Comparison of ENCODE assay signal across 14 cellular contexts in genomic region chr6:44498436-44498835, GRCh38.
A peak's percentile ranks its signal among the peaks of the same experiment; 100 is the strongest.
DNase-seq lines count a peak whose midpoint lies in the region; TF ChIP-seq lines count a peak whose summit lies in the region.
"Had no signal": no experiment of that assay in that cellular context is flagged by ENCODE, and none has a peak within 500 bp of the region (broad histone marks: within the 10 kb centered on the region; RNA-seq: fewer than 3 reads in every experiment).

No MANE protein-coding gene starts in this region.

- TF ChIP-seq CTCF in WERI-Rb-1 (IDR thresholded peaks at IDR 0.05; ENCODE audit: low read depth, low read length) (no peak), osteocyte (IDR thresholded peaks at IDR 0.05) (no peak)

- H3K36me3 ChIP-seq in WERI-Rb-1, result no peaks in the 10 kb centered on the region

- H3K27me3 ChIP-seq in WERI-Rb-1 (ENCODE audit: insufficient read depth, low read depth, severe bottlenecking), result no peaks in the 10 kb centered on the region

- H3K36me3 Mint-ChIP-seq in osteocyte (ENCODE audit: unreplicated experiment), result no peaks in the 10 kb centered on the region
- no peaks in the 10 kb centered on the region for H3K36me3 Mint-ChIP-seq in activated T-helper 1 cell treated with anti-CD3 and anti-CD28 coated beads, Interleukin-12 subunit alpha, Interleukin-12 subunit beta, Interleukin-2, Interleukin-4 antibody, amounts not matched to agents 30 ng/mL and 10 ng/mL and 1 ng/mL, durations not matched to agents 14 hours and 24 hours and 36 hours (ENCODE audit: low read depth)

- H3K4me1 Mint-ChIP-seq in osteocyte (ENCODE audit: unreplicated experiment), result peaks cover 12% of the 10 kb centered on the region
- H3K4me1 Mint-ChIP-seq in activated T-helper 1 cell treated with anti-CD3 and anti-CD28 coated beads, Interleukin-12 subunit alpha, Interleukin-12 subunit beta, Interleukin-2, Interleukin-4 antibody, amounts not matched to agents 30 ng/mL and 10 ng/mL and 1 ng/mL, durations not matched to agents 14 hours and 24 hours and 36 hours (ENCODE audit: low read depth), result no peaks in the 10 kb centered on the region
- H3K4me1 Mint-ChIP-seq: B cell had no signal

- H3K4me3 ChIP-seq in WERI-Rb-1 (ENCODE audit: low read depth, low read length), result no peak overlapping the region
- H3K4me3 ChIP-seq: GM12878 had no signal

- H3K9me3 ChIP-seq in WERI-Rb-1 (ENCODE audit: severe bottlenecking), result no peaks in the 10 kb centered on the region

- no peak overlapping the region for H3K4me3 Mint-ChIP-seq in osteocyte (ENCODE audit: unreplicated experiment)
- no peak overlapping the region for H3K4me3 Mint-ChIP-seq in activated T-helper 1 cell treated with anti-CD3 and anti-CD28 coated beads, Interleukin-12 subunit alpha, Interleukin-12 subunit beta, Interleukin-2, Interleukin-4 antibody, amounts not matched to agents 30 ng/mL and 10 ng/mL and 1 ng/mL, durations not matched to agents 14 hours and 24 hours and 36 hours
- H3K4me3 Mint-ChIP-seq: B cell; CD4-positive, alpha-beta T cell had no signal

- peak; percentile 32 for DNase-seq in activated CD8-positive, alpha-beta memory T cell treated with anti-CD3 and anti-CD28 coated beads for 24 hours
- DNase-seq in activated CD8-positive, alpha-beta memory T cell treated with anti-CD3 and anti-CD28 coated beads, Interleukin-2, amount 50 U/mL, for 4 hours, result no peak
- DNase-seq in LHCN-M2 (ENCODE audit: low read depth) (peak; percentile 19), WERI-Rb-1 (peak; percentile 38), osteocyte (ENCODE audit: extremely low spot score, unreplicated experiment) (peak; percentile 48), DMS79 (lab: John Stamatoyannopoulos, UW) (no peak), SKM-1 (lab: John Stamatoyannopoulos, UW; ENCODE audit: unreplicated experiment) (no peak)
- DNase-seq in activated T-helper 1 cell treated with anti-CD3 and anti-CD28 coated beads, Interleukin-12 subunit alpha, Interleukin-12 subunit beta, Interleukin-2, Interleukin-4 antibody, amounts not matched to agents 30 ng/mL and 10 ng/mL and 1 ng/mL, durations not matched to agents 14 hours and 24 hours and 36 hours (ENCODE audit: low spot score), result no peak
- DNase-seq: C1 segment of cervical spinal cord; Calu3; CD4-positive, alpha-beta T cell; DMS 273 treated with DMSO at 0.1 percent for 48 hours had no signal

- intact Hi-C loops in activated T-helper 1 cell treated with anti-CD3 and anti-CD28 coated beads, Interleukin-12 subunit alpha, Interleukin-12 subunit beta, Interleukin-2, Interleukin-4 antibody, amounts not matched to agents 30 ng/mL and 10 ng/mL and 1 ng/mL, durations not matched to agents 14 hours and 24 hours and 36 hours (cut with micrococcal nuclease), result no loop called here

- no peaks in the 10 kb centered on the region for H3K27me3 Mint-ChIP-seq in osteocyte (ENCODE audit: unreplicated experiment)
- no peaks in the 10 kb centered on the region for H3K27me3 Mint-ChIP-seq in activated T-helper 1 cell treated with anti-CD3 and anti-CD28 coated beads, Interleukin-12 subunit alpha, Interleukin-12 subunit beta, Interleukin-2, Interleukin-4 antibody, amounts not matched to agents 30 ng/mL and 10 ng/mL and 1 ng/mL, durations not matched to agents 14 hours and 24 hours and 36 hours (ENCODE audit: insufficient read depth)
- H3K27me3 Mint-ChIP-seq: CD4-positive, alpha-beta T cell had no signal

- H3K9me3 Mint-ChIP-seq in osteocyte (ENCODE audit: unreplicated experiment), result no peaks in the 10 kb centered on the region
- peaks cover 3% of the 10 kb centered on the region for H3K9me3 Mint-ChIP-seq in activated T-helper 1 cell treated with anti-CD3 and anti-CD28 coated beads, Interleukin-12 subunit alpha, Interleukin-12 subunit beta, Interleukin-2, Interleukin-4 antibody, amounts not matched to agents 30 ng/mL and 10 ng/mL and 1 ng/mL, durations not matched to agents 14 hours and 24 hours and 36 hours
- H3K9me3 Mint-ChIP-seq: CD4-positive, alpha-beta T cell had no signal

- H3K27ac Mint-ChIP-seq in osteocyte (ENCODE audit: unreplicated experiment), result no peak overlapping the region
- no peak overlapping the region for H3K27ac Mint-ChIP-seq in activated T-helper 1 cell treated with anti-CD3 and anti-CD28 coated beads, Interleukin-12 subunit alpha, Interleukin-12 subunit beta, Interleukin-2, Interleukin-4 antibody, amounts not matched to agents 30 ng/mL and 10 ng/mL and 1 ng/mL, durations not matched to agents 14 hours and 24 hours and 36 hours
- H3K27ac Mint-ChIP-seq: B cell; CD4-positive, alpha-beta T cell had no signal

- H3K27ac ChIP-seq in WERI-Rb-1, result no peak overlapping the region

Comparison
In these comparisons a context has a peak if more than half of its experiments do, and no peak if none do; other contexts are left out.
1. DNase-seq: peak in activated CD8-positive, alpha-beta memory T cell treated with anti-CD3 and anti-CD28 coated beads for 24 hours (single experiment), LHCN-M2 (single experiment), WERI-Rb-1 (single experiment) and osteocyte (single experiment); none in activated CD8-positive, alpha-beta memory T cell treated with anti-CD3 and anti-CD28 coated beads, Interleukin-2, amount 50 U/mL, for 4 hours (single experiment), activated T-helper 1 cell treated with anti-CD3 and anti-CD28 coated beads, Interleukin-12 subunit alpha, Interleukin-12 subunit beta, Interleukin-2, Interleukin-4 antibody, amounts not matched to agents 30 ng/mL and 10 ng/mL and 1 ng/mL, durations not matched to agents 14 hours and 24 hours and 36 hours (single experiment), DMS79 (single experiment) and SKM-1 (single experiment).